ENCODE assay signal across 8 cellular contexts in genomic region chr2:86747708-86748627, GRCh38. TPM values are rescaled to one million over a fixed set of nuclear protein-coding genes. Genes with fewer than 3 reads are reported as not detected.
DNase-seq lines count a peak whose midpoint lies in the region; ATAC-seq lines count a peak whose summit lies in the region.

No MANE protein-coding gene starts in this region.

- ATAC-seq in HG02798 (IDR thresholded peaks at IDR 0.05; ENCODE audit: poor library complexity, unreplicated experiment) (peak; percentile 64), GM18861 (IDR thresholded peaks at IDR 0.05; ENCODE audit: unreplicated experiment) (no peak), GM21515 (IDR thresholded peaks at IDR 0.05; ENCODE audit: unreplicated experiment) (no peak)

- DNase-seq in G401 (ENCODE audit: low spot score) (peak; percentile 85), SK-MEL-5 (ENCODE audit: low read depth, low spot score) (peak; percentile 28), glomerular endothelial cell (ENCODE audit: extremely low read depth, low read depth, low spot score) (peak; percentile 3), superior temporal gyrus (ENCODE audit: extremely low spot score) (peak; percentile 85), activated gamma-delta T cell treated with Interleukin-2 at 50 U/mL for 16 hours (no peak)

- in situ Hi-C loops in G401 (cut with HindIII; ENCODE audit: low sequenced_read_pairs): no loop called here
- in situ Hi-C loops in SK-MEL-5 (cut with HindIII; ENCODE audit: low pct_unique_long_range_greater_than_20kb, low sequenced_read_pairs): no loop called here

RNA-seq across cellular contexts. Expression of gene RMND5A, which starts 27.9 kb away (rescaled TPM):
- total RNA-seq in G401 (2014; rRNA removed; shearing (Covaris generic)): 42.8 and 51.0 TPM in 2 replicates
- total RNA-seq in SK-MEL-5 (2014; rRNA removed; shearing (Covaris generic)): 61.8 and 62.1 TPM in 2 replicates
- polyA plus RNA-seq in SK-MEL-5 (2015; cell fraction: cytosol; rRNA removed): 28.8 and 34.7 TPM in 2 replicates
- polyA plus RNA-seq in SK-MEL-5 (2015; cell fraction: nucleus; rRNA removed): 14.0 and 16.5 TPM in 2 replicates
- 28.7 and 29.1 TPM in 2 replicates for total RNA-seq in glomerular endothelial cell

RNA-seq across cellular contexts. Expression of gene CD8A, which starts 42.7 kb away (rescaled TPM):
- 0.14 and 0.86 TPM in 2 replicates for total RNA-seq in G401 (2014; rRNA removed; shearing (Covaris generic))
- 0.13 and 0.18 TPM in 2 replicates for total RNA-seq in SK-MEL-5 (2014; rRNA removed; shearing (Covaris generic))
- polyA plus RNA-seq in SK-MEL-5 (2015; cell fraction: cytosol; rRNA removed): 0.11 and 0.62 TPM in 2 replicates
- polyA plus RNA-seq in SK-MEL-5 (2015; cell fraction: nucleus; rRNA removed): 1.1 and 1.5 TPM in 2 replicates
- total RNA-seq in glomerular endothelial cell: not detected in 2 replicates
